14 cellular contexts compared by ENCODE assay signal in genomic region chr11:20579725-20580124, GRCh38. TPM values are rescaled to one million over a fixed set of nuclear protein-coding genes. Genes with fewer than 3 reads are reported as not detected.
"Had no signal": no experiment of that assay in that cellular context is flagged by ENCODE, and none has a peak within 500 bp of the region (broad histone marks: within the 10 kb centered on the region; RNA-seq: fewer than 3 reads in every experiment).

No MANE protein-coding gene starts in this region.

RNA-seq across cellular contexts. Expression of gene SLC6A5, which starts 19.7 kb away (rescaled TPM):
- total RNA-seq: activated B cell treated with CpG ODN at 0.5 μM for 24 hours; activated CD4-positive, alpha-beta memory T cell treated with anti-CD3 and anti-CD28 coated beads for 36 hours; activated CD4-positive, alpha-beta memory T cell treated with anti-CD3 and anti-CD28 coated beads, Interleukin-2, amount 10 ng/mL, durations not matched to agents 7 days and 5 days; activated CD4-positive, alpha-beta T cell treated with anti-CD3 and anti-CD28 coated beads for 36 hours; activated CD4-positive, alpha-beta T cell treated with anti-CD3 and anti-CD28 coated beads, Interleukin-2, amount 10 ng/mL, durations not matched to agents 24 days and 14 days; activated CD4-positive, alpha-beta T cell treated with anti-CD3 and anti-CD28 coated beads, Interleukin-2, amount 10 ng/mL, durations not matched to agents 7 days and 5 days; activated CD8-positive, alpha-beta memory T cell treated with anti-CD3 and anti-CD28 coated beads for 36 hours; activated CD8-positive, alpha-beta memory T cell treated with anti-CD3 and anti-CD28 coated beads, Interleukin-2, amount 10 ng/mL, durations not matched to agents 7 days and 5 days; activated CD8-positive, alpha-beta T cell treated with anti-CD3 and anti-CD28 coated beads for 36 hours; activated CD8-positive, alpha-beta T cell treated with anti-CD3 and anti-CD28 coated beads, Interleukin-2, amount 10 ng/mL, durations not matched to agents 7 days and 5 days; T-helper 1 cell treated with Interleukin-12 subunit alpha and Interleukin-12 subunit beta and Interleukin-4 antibody, amounts not matched to agents 30 ng/mL and 1 ng/mL, for 36 hours; T-helper 17 cell; T-helper 2 cell treated with Interferon-gamma antibody and Interleukin-4, amounts not matched to agents 100 ng/mL and 5 ng/mL, for 36 hours; WTC11 had no signal
